ENCODE assay signal across 22 cellular contexts in the genomic region with DNA sequence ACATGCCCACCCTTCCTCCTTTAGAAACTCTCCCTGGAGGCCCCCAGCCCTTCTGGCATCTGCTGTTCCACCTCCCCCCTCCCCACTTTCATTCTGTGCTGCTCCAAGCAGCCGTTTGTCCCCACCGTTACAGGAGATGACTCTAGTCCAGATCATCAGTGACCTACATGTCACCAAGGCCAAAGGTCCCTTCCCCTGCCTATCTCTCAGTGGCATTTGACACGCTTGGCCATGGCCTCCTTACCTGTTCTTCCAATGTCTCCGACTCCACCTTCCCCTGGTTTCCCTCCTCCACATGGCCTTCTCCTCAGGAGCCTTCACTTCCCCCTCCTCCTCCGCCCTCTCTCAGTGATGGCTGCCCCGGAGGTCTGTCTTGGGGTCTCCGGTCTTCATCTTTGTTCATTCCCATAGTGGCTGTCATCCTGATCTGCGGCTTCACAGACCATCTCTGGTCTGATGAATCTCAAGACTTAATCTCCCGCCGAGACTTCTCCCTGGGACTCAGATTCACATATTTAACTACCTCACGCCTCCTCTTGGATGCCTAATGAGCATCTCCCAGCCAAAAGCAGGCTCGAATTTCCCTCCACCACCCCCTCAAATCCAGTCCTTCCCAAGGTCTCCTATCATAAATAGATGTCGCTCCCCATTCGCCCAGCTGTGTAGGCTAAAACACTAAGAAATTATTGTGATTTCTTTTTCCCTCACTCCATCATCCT. TPM values are rescaled to one million over a fixed set of nuclear protein-coding genes. Genes with fewer than 3 reads are reported as not detected.
DNase-seq lines count a peak whose midpoint lies in the region; ATAC-seq and TF ChIP-seq lines count a peak whose summit lies in the region.
"Had no signal": no experiment of that assay in that cellular context is flagged by ENCODE, and none has a peak within 500 bp of the region (broad histone marks: within the 10 kb centered on the region; RNA-seq: fewer than 3 reads in every experiment).

No MANE protein-coding gene starts in this region.

- BruUV-seq in A673 (replicated peaks; lab: Mats Ljungman, UMichigan): no TSS peak

- H3K4me3 ChIP-seq in A673 (ENCODE audit: low read depth, low read length, poor library complexity, severe bottlenecking) (no peak overlapping the region), prostate gland (no peak overlapping the region)
- H3K4me3 ChIP-seq: A549 had no signal

- DNase-seq in activated CD4-positive, alpha-beta T cell treated with anti-CD3 and anti-CD28 coated beads, Interleukin-2, amount 10 ng/mL, durations not matched to agents 24 days and 14 days: no peak
- DNase-seq in activated CD4-positive, alpha-beta T cell treated with anti-CD3 and anti-CD28 coated beads, Interleukin-2, amount 50 U/mL, for 1 hour: no peak
- DNase-seq in WTC11 (ENCODE audit: low spot score) (no peak), left lobe of liver (ENCODE audit: low spot score) (no peak), osteocyte (ENCODE audit: extremely low spot score, unreplicated experiment) (no peak), AG08396 (ENCODE audit: low spot score) (no peak), A673 (ENCODE audit: low spot score) (no peak), prostate gland (ENCODE audit: low spot score) (no peak)
- DNase-seq: activated CD4-positive, alpha-beta T cell treated with anti-CD3 and anti-CD28 coated beads for 4 hours; activated naive CD8-positive, alpha-beta T cell treated with anti-CD3 and anti-CD28 coated beads, Interleukin-2, amount 10 ng/mL, durations not matched to agents 7 days and 5 days; BE2C; central memory CD4-positive, alpha-beta T cell; COR-L47; dermis blood vessel endothelial cell; DMS79 treated with DMSO at 0.1 percent for 48 hours; NCI-H1436 treated with DMSO at 0.1 percent for 48 hours; RPMI8226; trophoblast cell had no signal

- H3K4me1 Mint-ChIP-seq in activated CD4-positive, alpha-beta T cell treated with anti-CD3 and anti-CD28 coated beads, Interleukin-2, amount 10 ng/mL, durations not matched to agents 24 days and 14 days: peaks cover 25% of the 10 kb centered on the region
- H3K4me1 Mint-ChIP-seq in WTC11 (peaks cover 41% of the 10 kb centered on the region), osteocyte (ENCODE audit: unreplicated experiment) (peaks cover 56% of the 10 kb centered on the region)

- H3K27me3 ChIP-seq in A673 (replicated peaks; ENCODE audit: insufficient read depth, low read depth, low read length, poor library complexity): no peaks in the 10 kb centered on the region
- no peaks in the 10 kb centered on the region for H3K27me3 ChIP-seq in prostate gland (replicated peaks; ENCODE audit: insufficient read depth)
- H3K27me3 ChIP-seq: BE2C had no signal

- H3K36me3 ChIP-seq in A673 (ENCODE audit: insufficient read depth, low read length, poor library complexity, severe bottlenecking) (no peaks in the 10 kb centered on the region), prostate gland (no peaks in the 10 kb centered on the region)
- H3K36me3 ChIP-seq: BE2C had no signal

- H3K9me3 ChIP-seq in A673 (ENCODE audit: low read depth, low read length, poor library complexity, severe bottlenecking) (no peaks in the 10 kb centered on the region), prostate gland (no peaks in the 10 kb centered on the region)
- H3K9me3 ChIP-seq: A549, BE2C had no signal

- H3K4me3 Mint-ChIP-seq in activated CD4-positive, alpha-beta T cell treated with anti-CD3 and anti-CD28 coated beads, Interleukin-2, amount 10 ng/mL, durations not matched to agents 24 days and 14 days: no peak overlapping the region
- H3K4me3 Mint-ChIP-seq in WTC11 (no peak overlapping the region), osteocyte (ENCODE audit: unreplicated experiment) (no peak overlapping the region)
- H3K4me3 Mint-ChIP-seq: activated naive CD8-positive, alpha-beta T cell treated with anti-CD3 and anti-CD28 coated beads, Interleukin-2, amount 10 ng/mL, durations not matched to agents 7 days and 5 days; memory B cell had no signal

- TF ChIP-seq CTCF in WTC11 (IDR thresholded peaks at IDR 0.05): no peak
- TF ChIP-seq CTCF in osteocyte (IDR thresholded peaks at IDR 0.05): no peak
- no peak for TF ChIP-seq CTCF in A673 (conservative IDR thresholded peaks at IDR 0.05; ENCODE audit: low read depth, low read length)
- no peak for TF ChIP-seq CTCF in prostate gland (IDR thresholded peaks at IDR 0.05)

- CTCF ChIA-PET in WTC11 (lab: Charles Lee) (interaction anchor here (1.3 to 3.8 kb wide), 5 partner anchors 10 to 115 kb away, joined by 3 to 32 read pairs (median 15); partner anchors contain the start of genes COL1A1 and TMEM92), A673 (lab: Charles Lee) (no interaction called here)

- intact Hi-C loops in activated CD4-positive, alpha-beta T cell treated with anti-CD3 and anti-CD28 coated beads, Interleukin-2, amount 10 ng/mL, durations not matched to agents 24 days and 14 days (cut with micrococcal nuclease): no loop called here
- intact Hi-C loops in A673 (cut with micrococcal nuclease; ENCODE audit: unreplicated experiment): no loop called here
- intact Hi-C loops in prostate gland (cut with DNase I): no loop called here

- POLR2A ChIA-PET in WTC11 (lab: Charles Lee): interaction anchor here (1.1 kb wide), 1 partner anchor 10 kb away, joined by 3 read pairs; the partner anchor contains the start of gene TMEM92
- POLR2A ChIA-PET in A673 (lab: Charles Lee; ENCODE audit: low non-redundant PET): no interaction called here

- peaks cover 11% of the 10 kb centered on the region for H3K36me3 Mint-ChIP-seq in activated CD4-positive, alpha-beta T cell treated with anti-CD3 and anti-CD28 coated beads, Interleukin-2, amount 10 ng/mL, durations not matched to agents 24 days and 14 days (ENCODE audit: low read depth)
- H3K36me3 Mint-ChIP-seq in WTC11 (peaks cover 7% of the 10 kb centered on the region), osteocyte (ENCODE audit: unreplicated experiment) (peaks cover 32% of the 10 kb centered on the region)
- H3K36me3 Mint-ChIP-seq: activated naive CD8-positive, alpha-beta T cell treated with anti-CD3 and anti-CD28 coated beads, Interleukin-2, amount 10 ng/mL, durations not matched to agents 7 days and 5 days; memory B cell had no signal

- no peak overlapping the region for H3K27ac ChIP-seq in A673 (ENCODE audit: low read depth, low read length, poor library complexity, severe bottlenecking)
- H3K27ac ChIP-seq in prostate gland: no peak overlapping the region
- H3K27ac ChIP-seq: A549, KMS-11 had no signal

- H3K4me1 ChIP-seq in A673 (ENCODE audit: insufficient read depth, low read length, poor library complexity, severe bottlenecking): peaks cover 29% of the 10 kb centered on the region
- no peaks in the 10 kb centered on the region for H3K4me1 ChIP-seq in prostate gland (replicated peaks)
- H3K4me1 ChIP-seq: BE2C had no signal

- ATAC-seq in WTC11: no peak; the same call in 1 of the 2 replicates
- peak; percentile 55 for ATAC-seq in left lobe of liver

- 81% methylated on average over 14 of the region's 14 CpGs for WGBS in prostate gland

- H3K27ac Mint-ChIP-seq in activated CD4-positive, alpha-beta T cell treated with anti-CD3 and anti-CD28 coated beads, Interleukin-2, amount 10 ng/mL, durations not matched to agents 24 days and 14 days: peak overlapping the region; percentile 27
- 0 out of 2 replicates have a peak overlapping the region, but pooled peaks have one; percentile 13 for H3K27ac Mint-ChIP-seq in WTC11
- peak overlapping the region; percentile 61 for H3K27ac Mint-ChIP-seq in osteocyte (ENCODE audit: unreplicated experiment)
- H3K27ac Mint-ChIP-seq: activated naive CD8-positive, alpha-beta T cell treated with anti-CD3 and anti-CD28 coated beads, Interleukin-2, amount 10 ng/mL, durations not matched to agents 7 days and 5 days; memory B cell had no signal

- H3K27me3 Mint-ChIP-seq in activated CD4-positive, alpha-beta T cell treated with anti-CD3 and anti-CD28 coated beads, Interleukin-2, amount 10 ng/mL, durations not matched to agents 24 days and 14 days: no peaks in the 10 kb centered on the region
- peaks cover 6% of the 10 kb centered on the region; the same call in 1 of the 2 replicates for H3K27me3 Mint-ChIP-seq in WTC11 (ENCODE audit: low read depth)
- no peaks in the 10 kb centered on the region for H3K27me3 Mint-ChIP-seq in osteocyte (ENCODE audit: unreplicated experiment)

- peaks cover 8% of the 10 kb centered on the region for H3K9me3 Mint-ChIP-seq in activated CD4-positive, alpha-beta T cell treated with anti-CD3 and anti-CD28 coated beads, Interleukin-2, amount 10 ng/mL, durations not matched to agents 24 days and 14 days
- H3K9me3 Mint-ChIP-seq in WTC11: peaks cover 10% of the 10 kb centered on the region
- H3K9me3 Mint-ChIP-seq in osteocyte (ENCODE audit: unreplicated experiment): no peaks in the 10 kb centered on the region
- H3K9me3 Mint-ChIP-seq: activated naive CD8-positive, alpha-beta T cell treated with anti-CD3 and anti-CD28 coated beads, Interleukin-2, amount 10 ng/mL, durations not matched to agents 7 days and 5 days; memory B cell had no signal

- TF ChIP-seq POLR2A in prostate gland (IDR thresholded peaks at IDR 0.05): no peak

TF ChIP-seq in WTC11, 78 proteins besides CTCF, POLR2A, EP300 and RAD21:
- no peak for TF ChIP-seq ZNF423 (CRISPR knock-in tag; IDR thresholded peaks at IDR 0.05)
- TF ChIP-seq NFATC4 (CRISPR knock-in tag; IDR thresholded peaks at IDR 0.05): 0 out of 2 replicates have a peak, but pooled peaks have one; percentile 23

RNA-seq across cellular contexts. Expression of gene TMEM92, which starts 9.6 kb away (rescaled TPM):
- total RNA-seq in activated CD4-positive, alpha-beta T cell treated with anti-CD3 and anti-CD28 coated beads, Interleukin-2, amount 10 ng/mL, durations not matched to agents 24 days and 14 days: 0.44 and 0.47 TPM in 2 replicates
- total RNA-seq in WTC11 (2021) (9.8 to 10.4 TPM (median 10.3 TPM) in 3 replicates), left lobe of liver (3.0 TPM), osteocyte (4.3 and 6.6 TPM in 2 replicates), A673 (2021) (0.19 TPM in 1 of 2 replicates, not detected in the other), prostate gland (under 1 TPM; 0.91 to 0.96 TPM)
- total RNA-seq: activated naive CD8-positive, alpha-beta T cell treated with anti-CD3 and anti-CD28 coated beads, Interleukin-2, amount 10 ng/mL, durations not matched to agents 7 days and 5 days; myocyte had no signal
